ENCODE assay signal across 8 cellular contexts in the genomic region with DNA sequence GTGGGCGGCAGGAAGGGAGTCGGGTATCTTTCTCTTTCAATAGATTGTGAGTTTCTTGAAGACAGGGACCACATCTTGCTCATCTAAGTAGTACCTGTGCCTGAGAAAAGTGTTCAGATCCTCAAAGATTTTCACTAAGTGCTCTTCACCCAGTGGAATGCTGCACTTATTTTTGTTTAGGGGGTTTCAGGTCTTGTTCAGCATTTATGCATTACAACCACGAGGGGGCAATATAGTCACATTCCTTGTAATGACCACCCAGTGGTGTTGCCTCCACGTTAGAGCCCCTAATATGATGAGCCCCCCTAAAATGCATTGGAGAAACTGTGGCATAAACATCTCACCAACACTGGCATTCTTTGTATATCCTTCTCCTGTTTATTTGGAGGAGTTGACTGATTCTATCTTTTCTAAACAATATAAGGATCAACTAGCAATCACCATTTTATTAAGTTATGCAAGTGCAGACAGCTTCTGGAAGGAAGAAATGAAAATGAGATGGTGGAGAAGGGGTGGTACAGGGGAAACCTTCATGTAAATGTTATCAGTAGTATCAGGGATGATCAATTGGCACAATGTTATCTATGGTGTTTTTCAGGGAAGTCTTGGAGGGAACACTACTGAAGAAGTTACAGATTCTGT. TPM values are rescaled to one million over a fixed set of nuclear protein-coding genes. Genes with fewer than 3 reads are reported as not detected.
DNase-seq lines count a peak whose midpoint lies in the region; ATAC-seq, FAIRE-seq and TF ChIP-seq lines count a peak whose summit lies in the region.

No MANE protein-coding gene starts in this region.

- CTCF ChIA-PET in HepG2 (lab: Yijun Ruan, JAX; ENCODE audit: low intra/inter-chr PET ratio, low total read pairs), result interaction anchor here (1.4 to 1.6 kb wide), 3 partner anchors 79 to 123 kb away, joined by 7 read pairs; no protein-coding TSS in a partner anchor

- H2AFZ ChIP-seq in HepG2 (ENCODE audit: low read length), result no peak overlapping the region

- no peaks in the 10 kb centered on the region for H3K27me3 ChIP-seq in left ventricle myocardium inferior (ENCODE audit: low read depth)
- H3K27me3 ChIP-seq in body of pancreas, result no peaks in the 10 kb centered on the region
- peaks cover 5 to 31% of the 10 kb centered on the region in 2 experiments; a peak in 4 of 5 replicates for H3K27me3 ChIP-seq in HepG2 (ENCODE audit: control insufficient read depth in 1 of 2, insufficient read depth in 2 of 2, low read length in 2 of 2)
- no peaks in the 10 kb centered on the region for H3K27me3 ChIP-seq in vagina

- TF ChIP-seq POLR2A in body of pancreas (IDR thresholded peaks at IDR 0.05), result no peak
- TF ChIP-seq POLR2A in HepG2 (IDR thresholded peaks at IDR 0.05; ENCODE audit: insufficient read depth in 1 of 2, low read depth in 2 of 2, low read length in 2 of 2), result no peak
- TF ChIP-seq POLR2A in vagina (IDR thresholded peaks at IDR 0.05), result no peak

- TF ChIP-seq EP300 in HepG2 (IDR thresholded peaks at IDR 0.05; ENCODE audit: low read depth in 2 of 2, low read length in 2 of 2), result no peak
- no peak for TF ChIP-seq EP300 in HepG2 (CRISPR knock-in tag; IDR thresholded peaks at IDR 0.05; ENCODE audit: borderline replicate concordance)

- no peaks in the 10 kb centered on the region for H3K79me2 ChIP-seq in HepG2 (ENCODE audit: insufficient read depth, low read length)

- no peak for ATAC-seq in left cardiac atrium
- ATAC-seq in body of pancreas, result no peak
- peak; percentile 21; the same call in 1 of the 3 replicates for ATAC-seq in HepG2
- no peak for ATAC-seq in HG02973 (IDR thresholded peaks at IDR 0.05; ENCODE audit: unreplicated experiment)
- ATAC-seq in HG02981 (IDR thresholded peaks at IDR 0.05; ENCODE audit: unreplicated experiment), result no peak

- no peaks in the 10 kb centered on the region for H3K9me3 ChIP-seq in left ventricle myocardium inferior (replicated peaks)
- H3K9me3 ChIP-seq in body of pancreas, result no peaks in the 10 kb centered on the region
- no peaks in the 10 kb centered on the region for H3K9me3 ChIP-seq in HepG2 (ENCODE audit: low read length)
- H3K9me3 ChIP-seq in vagina, result no peaks in the 10 kb centered on the region

- H3K27ac ChIP-seq in left ventricle myocardium inferior (replicated peaks), result peak overlapping the region; percentile 60
- H3K27ac ChIP-seq in body of pancreas, result peak overlapping the region in 1 of 4 donors; percentile 46
- no peak overlapping the region for H3K27ac ChIP-seq in HepG2 (ENCODE audit: extremely low read length, insufficient read depth, low read length)
- H3K27ac ChIP-seq in vagina, result peak overlapping the region; percentile 90

- peak; percentile 62; the same call in 1 of the 2 replicates for TF ChIP-seq RAD21 in HepG2 (CRISPR knock-in tag; IDR thresholded peaks at IDR 0.05)

- TF ChIP-seq CTCF in left ventricle myocardium inferior (IDR thresholded peaks at IDR 0.05; ENCODE audit: borderline replicate concordance) (peak; percentile 86), body of pancreas (IDR thresholded peaks at IDR 0.05) (peak; percentile 57 to 83 (median 77)), HepG2 (CRISPR knock-in tag; IDR thresholded peaks at IDR 0.05) (peak; percentile 75), vagina (IDR thresholded peaks at IDR 0.05) (peak in 2 of 3 experiments; percentile 50 to 67)

- DNase-seq in left ventricle myocardium inferior (no peak), left cardiac atrium (no peak), NCI-H1694 (lab: John Stamatoyannopoulos, UW) (peak; percentile 23), body of pancreas (peak in 1 of 4 donors; percentile 16), HepG2 (ENCODE audit: low spot score) (peak; percentile 51), vagina (ENCODE audit: extremely low spot score in 2 of 2) (no peak)

- H3K36me3 ChIP-seq in left ventricle myocardium inferior, result no peaks in the 10 kb centered on the region
- H3K36me3 ChIP-seq in body of pancreas (replicated peaks in 1 of 2; ENCODE audit: insufficient read depth in 1 of 2, low read depth in 2 of 2), result no peaks in the 10 kb centered on the region
- H3K36me3 ChIP-seq in HepG2 (replicated peaks in 1 of 2; ENCODE audit: control insufficient read depth in 1 of 2, insufficient read depth in 2 of 2, low read length in 2 of 2), result no peaks in the 10 kb centered on the region
- H3K36me3 ChIP-seq in vagina, result no peaks in the 10 kb centered on the region

- H4K20me1 ChIP-seq in HepG2 (ENCODE audit: insufficient read depth, low read length), result no peaks in the 10 kb centered on the region

- H3K4me1 ChIP-seq in left ventricle myocardium inferior (peaks cover 35% of the 10 kb centered on the region), body of pancreas (peaks cover 24% of the 10 kb centered on the region), HepG2 (ENCODE audit: insufficient read depth, low read length) (peaks cover 26% of the 10 kb centered on the region), vagina (peaks cover 16% of the 10 kb centered on the region)

- FAIRE-seq in HepG2 (lab: Jason Lieb, UNC), result peak; percentile 70

- POLR2A ChIA-PET in HepG2 (lab: Yijun Ruan, JAX), result no interaction called here

- in situ Hi-C loops in HepG2 (cut with HindIII; ENCODE audit: extremely low pct_ligation_motif_present, low pct_unique_long_range_greater_than_20kb), result loop anchor here (5.0 to 25.0 kb wide), 2 partner anchors 81 to 456 kb away; no protein-coding TSS in a partner anchor

- H3K9ac ChIP-seq in HepG2 (ENCODE audit: insufficient read depth, low read depth, low read length), result no peak overlapping the region

- BruUV-seq in HepG2 (replicated peaks; lab: Mats Ljungman, UMichigan), result no TSS peak

- H3K4me3 ChIP-seq in left ventricle myocardium inferior (no peak overlapping the region), body of pancreas (no peak overlapping the region), HepG2 (replicated peaks in 1 of 3; ENCODE audit: insufficient read depth in 1 of 3, low read depth in 2 of 3, low read length in 3 of 3) (no peak overlapping the region), vagina (no peak overlapping the region)

- WGBS in body of pancreas, 2 donors, result 42 to 45% methylated on average over 4 of the region's 4 CpGs
- 41% methylated on average over 4 of the region's 4 CpGs for WGBS in HepG2 (ENCODE audit: low lambda C conversion rate)

- no peak overlapping the region for H3K4me2 ChIP-seq in HepG2 (ENCODE audit: low read depth, low read length)

- intact Hi-C loops in left ventricle myocardium inferior (cut with micrococcal nuclease) (loop anchor here (2.0 to 10.0 kb wide), 2 partner anchors 80 to 122 kb away; no protein-coding TSS in a partner anchor), left cardiac atrium (cut with DNase I) (loop anchor here (1.0 to 5.0 kb wide), 2 partner anchors 79 to 81 kb away; no protein-coding TSS in a partner anchor), body of pancreas (cut with DNase I) (no loop called here), HepG2 (cut with micrococcal nuclease; ENCODE audit: unreplicated experiment) (loop anchor here (1.0 kb wide), 2 partner anchors 79 to 116 kb away; no protein-coding TSS in a partner anchor), vagina (cut with DNase I) (no loop called here)

TF ChIP-seq in HepG2, 621 proteins besides CTCF, POLR2A, EP300 and RAD21 (continues in another document):
- TF ChIP-seq ZBTB7B (CRISPR knock-in tag; IDR thresholded peaks at IDR 0.05) (peak; percentile 37; the same call in 1 of the 2 replicates), KLF6 (CRISPR knock-in tag; IDR thresholded peaks at IDR 0.05) (no peak), SMC3 (IDR thresholded peaks at IDR 0.05; ENCODE audit: low read length) (peak; percentile 63; the same call in 1 of the 2 replicates), ZNF709 (CRISPR knock-in tag; IDR thresholded peaks at IDR 0.05) (no peak), TEAD3 (CRISPR knock-in tag; optimal IDR thresholded peaks at IDR 0.05; ENCODE audit: borderline replicate concordance) (peak; percentile 92), ZNF737 (CRISPR knock-in tag; IDR thresholded peaks at IDR 0.05; ENCODE audit: borderline replicate concordance) (no peak)

RNA-seq across cellular contexts. Expression of gene PAPSS2, which starts 3.1 kb away (rescaled TPM):
- 10.6 TPM for total RNA-seq in left ventricle myocardium inferior
- 10 to 100 TPM; 14.7 to 24.0 TPM for total RNA-seq in left cardiac atrium
- 10 to 100 TPM; 16.9 to 17.5 TPM for total RNA-seq in body of pancreas
- total RNA-seq in HepG2 (2016; rRNA removed; fragmentation: Illumina TruSeq; extraction: Trizol), result 0.11 and 0.17 TPM in 2 replicates
- total RNA-seq in HepG2 (2016; cell fraction: cytosol; rRNA removed; fragmentation: Illumina TruSeq; extraction: Trizol; ENCODE audit: low read depth), result not detected in 2 replicates
- 0.13 and 0.58 TPM in 2 replicates for total RNA-seq in HepG2 (2016; cell fraction: insoluble cytoplasmic fraction; rRNA removed; fragmentation: Illumina TruSeq; extraction: Trizol)
- total RNA-seq in HepG2 (2016; cell fraction: membrane; rRNA removed; fragmentation: Illumina TruSeq; extraction: Trizol), result 0.09 and 0.17 TPM in 2 replicates
- total RNA-seq in HepG2 (2016; cell fraction: nucleus; rRNA removed; fragmentation: Illumina TruSeq; extraction: Trizol), result 0.09 TPM in 2 replicates
- polyA plus RNA-seq in HepG2 (2011; rRNA removed), result 0.12 and 0.21 TPM in 2 replicates
- polyA plus RNA-seq in HepG2 (2011; cell fraction: cytosol; rRNA removed), result 0.11 and 0.22 TPM in 2 replicates
- polyA plus RNA-seq in HepG2 (2011; cell fraction: nucleus; rRNA removed), result 0.11 and 0.14 TPM in 2 replicates
- 0.17 and 0.24 TPM in 2 replicates for polyA plus RNA-seq in HepG2 (2012)
- polyA plus RNA-seq in HepG2 (2016; cell fraction: cytosol; fragmentation: Illumina TruSeq; extraction: Trizol; ENCODE audit: low read depth), result 0.09 and 0.28 TPM in 2 replicates
- 0.20 and 0.27 TPM in 2 replicates for polyA plus RNA-seq in HepG2 (2016; cell fraction: insoluble cytoplasmic fraction; fragmentation: Illumina TruSeq; extraction: Trizol; ENCODE audit: low read depth)
- 0.09 and 0.24 TPM in 2 replicates for polyA plus RNA-seq in HepG2 (2016; cell fraction: membrane; fragmentation: Illumina TruSeq; extraction: Trizol; ENCODE audit: low read depth)
- polyA plus RNA-seq in HepG2 (2016; cell fraction: nucleus; fragmentation: Illumina TruSeq; extraction: Trizol; ENCODE audit: insufficient read depth, low read depth), result 0.19 and 0.27 TPM in 2 replicates
- 6.3 TPM in 1 of 2 replicates, not detected in the other for polyA minus RNA-seq in HepG2 (2011; rRNA and poly(A)+ RNA removed; ENCODE audit: low replicate concordance)
- polyA minus RNA-seq in HepG2 (2011; cell fraction: cytosol; rRNA and poly(A)+ RNA removed), result 0.10 and 2.5 TPM in 2 replicates
- 0.13 and 0.25 TPM in 2 replicates for polyA minus RNA-seq in HepG2 (2011; cell fraction: nucleus; rRNA and poly(A)+ RNA removed)
- 12.3 TPM for total RNA-seq in vagina

Comparison
In these comparisons a context has a peak if more than half of its experiments do, and no peak if none do; other contexts are left out.
1. DNase-seq: peak in NCI-H1694 (single experiment) and HepG2 (single experiment); none in left ventricle myocardium inferior (single experiment), left cardiac atrium (single experiment) and vagina (0 of 2).
2. intact Hi-C loops: an anchor here in left ventricle myocardium inferior (2.0 to 10.0 kb wide), left cardiac atrium (1.0 to 5.0 kb wide) and HepG2 (1.0 kb wide); none called in body of pancreas and vagina.
3. Peak in every context shown above with its lines, with median percentiles within 50 percentile points of each other: CTCF ChIP-seq.